22 cellular contexts compared by ENCODE assay signal in the genomic region with DNA sequence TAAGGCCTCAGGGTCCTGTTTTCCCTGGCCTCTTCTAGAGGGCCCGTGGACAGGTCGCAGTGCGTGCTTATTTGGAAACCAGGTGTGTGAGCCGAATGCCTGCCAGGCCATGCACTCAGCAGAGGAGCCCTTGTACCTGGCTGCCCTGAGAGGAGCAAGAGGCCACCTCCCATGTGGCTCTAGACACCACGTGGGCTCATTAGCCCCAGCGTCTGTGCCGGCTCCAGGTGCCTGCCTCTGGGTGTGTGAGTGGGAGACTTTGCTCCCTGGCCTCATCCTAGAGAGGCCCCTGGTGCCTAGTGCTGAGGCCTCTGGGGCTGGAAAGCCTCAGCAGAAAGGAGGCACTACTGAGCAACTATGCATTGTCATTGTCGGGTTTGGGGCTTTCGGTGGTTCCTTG. TPM values are rescaled to one million over a fixed set of nuclear protein-coding genes. Genes with fewer than 3 reads are reported as not detected.
DNase-seq lines count a peak whose midpoint lies in the region; ATAC-seq, FAIRE-seq and TF ChIP-seq lines count a peak whose summit lies in the region.
"Had no signal": no experiment of that assay in that cellular context is flagged by ENCODE, and none has a peak within 500 bp of the region (broad histone marks: within the 10 kb centered on the region; RNA-seq: fewer than 3 reads in every experiment).

No MANE protein-coding gene starts in this region.

- no peak overlapping the region for H3K4me3 Mint-ChIP-seq in activated CD8-positive, alpha-beta T cell treated with anti-CD3 and anti-CD28 coated beads for 36 hours

- peak; percentile 7 for ATAC-seq in activated CD8-positive, alpha-beta T cell treated with anti-CD3 and anti-CD28 coated beads for 36 hours
- no peak for ATAC-seq in HG02938 (IDR thresholded peaks at IDR 0.05; ENCODE audit: unreplicated experiment)
- ATAC-seq: HCT116 had no signal

- no peak overlapping the region for H3K27ac ChIP-seq in kidney (ENCODE audit: low read depth in 2 of 2, low read length in 2 of 2)
- H3K27ac ChIP-seq: thoracic aorta, VCaP had no signal

- no peak for DNase-seq in activated CD8-positive, alpha-beta T cell treated with anti-CD3 and anti-CD28 coated beads for 36 hours
- peak; percentile 73 for DNase-seq in kidney
- peak; percentile 72 for DNase-seq in posterior vena cava (ENCODE audit: low spot score)
- DNase-seq in SIG-M5 treated with dmso at 0.1 percent for 504 hours (lab: John Stamatoyannopoulos, UW; ENCODE audit: unreplicated experiment): no peak
- DNase-seq in occipital lobe (lab: John Stamatoyannopoulos, UW): no peak
- no peak for DNase-seq in NCI-H774 (lab: John Stamatoyannopoulos, UW)
- DNase-seq: AML-193; foreskin fibroblast; NCI-H2081; nucleus accumbens; RPMI8226; stimulated activated CD4-positive, alpha-beta T cell treated with anti-CD3 and anti-CD28 coated beads, Interleukin-2, amount 100 ng/mL, for 48 hours; stimulated activated CD8-positive, alpha-beta memory T cell treated with anti-CD3 and anti-CD28 coated beads, Interleukin-4, amount 100 ng/mL, for 48 hours; SW 1271 had no signal

- FAIRE-seq in kidney (lab: Jason Lieb, UNC): no peak
- FAIRE-seq: endothelial cell of umbilical vein had no signal

- H3K9me3 Mint-ChIP-seq in activated CD8-positive, alpha-beta T cell treated with anti-CD3 and anti-CD28 coated beads for 36 hours: no peaks in the 10 kb centered on the region
- H3K9me3 Mint-ChIP-seq: activated T-helper 2 cell treated with anti-CD3 and anti-CD28 coated beads, Interferon-gamma antibody, Interleukin-2, Interleukin-4, amounts not matched to agents 10 μg/mL and 5 μg/mL and 100 μg/mL, durations not matched to agents 14 hours and 24 hours and 36 hours; IgD-negative memory B cell had no signal

- peaks cover 64% of the 10 kb centered on the region for H3K4me1 Mint-ChIP-seq in activated CD8-positive, alpha-beta T cell treated with anti-CD3 and anti-CD28 coated beads for 36 hours (ENCODE audit: low read depth)

- CTCF ChIA-PET in activated CD8-positive, alpha-beta T cell treated with anti-CD3 and anti-CD28 coated beads for 36 hours (lab: Charles Lee): interaction anchor here (0.8 to 2.5 kb wide), 3 partner anchors 10 to 57 kb away, joined by 3 to 14 read pairs (median 13); no protein-coding TSS in a partner anchor

- TF ChIP-seq POLR2A in GM10847 (IDR thresholded peaks at IDR 0.05; ENCODE audit: extremely low read depth, insufficient read length): peak; percentile 15

- peaks cover 43 to 56% of the 10 kb centered on the region in 2 donors for H3K4me1 ChIP-seq in kidney (ENCODE audit: control insufficient read depth in 1 of 2, insufficient read depth in 1 of 2, low read depth in 1 of 2, low read length in 2 of 2)

- H3K36me3 ChIP-seq in kidney (ENCODE audit: control insufficient read depth in 1 of 2, insufficient read depth in 2 of 2, low read length in 2 of 2): peaks cover 3 to 19% of the 10 kb centered on the region in 2 donors

- no peak overlapping the region for H3K9ac ChIP-seq in kidney (ENCODE audit: low read length in 2 of 2)

- no peak overlapping the region for H3K27ac Mint-ChIP-seq in activated CD8-positive, alpha-beta T cell treated with anti-CD3 and anti-CD28 coated beads for 36 hours

- POLR2A ChIA-PET in activated CD8-positive, alpha-beta T cell treated with anti-CD3 and anti-CD28 coated beads for 36 hours (lab: Charles Lee): interaction anchor here (1.1 to 3.7 kb wide), 3 partner anchors 10 to 58 kb away, joined by 3 to 33 read pairs (median 6); no protein-coding TSS in a partner anchor

- no peaks in the 10 kb centered on the region for H3K27me3 Mint-ChIP-seq in activated CD8-positive, alpha-beta T cell treated with anti-CD3 and anti-CD28 coated beads for 36 hours
- H3K27me3 Mint-ChIP-seq: IgD-negative memory B cell had no signal

- H3K36me3 Mint-ChIP-seq in activated CD8-positive, alpha-beta T cell treated with anti-CD3 and anti-CD28 coated beads for 36 hours (ENCODE audit: low read depth): peaks cover 70% of the 10 kb centered on the region

- no peak overlapping the region for H3K4me3 ChIP-seq in kidney (ENCODE audit: low read length in 2 of 2)
- H3K4me3 ChIP-seq: thoracic aorta had no signal

- intact Hi-C loops in activated CD8-positive, alpha-beta T cell treated with anti-CD3 and anti-CD28 coated beads for 36 hours (cut with micrococcal nuclease): no loop called here
- intact Hi-C loops in kidney (cut with DNase I): no loop called here
- intact Hi-C loops in posterior vena cava (cut with DNase I): no loop called here

- TF ChIP-seq CTCF in activated CD8-positive, alpha-beta T cell treated with anti-CD3 and anti-CD28 coated beads for 36 hours (IDR thresholded peaks at IDR 0.05): no peak
- TF ChIP-seq CTCF in kidney (IDR thresholded peaks at IDR 0.05; ENCODE audit: borderline replicate concordance, extremely low read depth, insufficient read depth): no peak

- no peaks in the 10 kb centered on the region for H3K9me3 ChIP-seq in kidney (ENCODE audit: control insufficient read depth in 1 of 2, low read length in 2 of 2)
- H3K9me3 ChIP-seq: thoracic aorta had no signal

RNA-seq across cellular contexts. Expression of a gene that starts 50.4 kb away (rescaled TPM):
- 100 to 1,000 TPM; 163 to 175 TPM for total RNA-seq in activated CD8-positive, alpha-beta T cell treated with anti-CD3 and anti-CD28 coated beads for 36 hours
- 123 TPM for total RNA-seq in kidney
- polyA plus RNA-seq in kidney (ENCODE audit: insufficient read depth, low read depth, low replicate concordance): 55.5 TPM
- 10 to 100 TPM; 49.6 to 97.8 TPM for total RNA-seq in posterior vena cava
- 47.9 TPM for total RNA-seq in occipital lobe

Comparison
In these comparisons a context has a peak if more than half of its experiments do, and no peak if none do; other contexts are left out.
1. DNase-seq: peak in kidney (single experiment) and posterior vena cava (single experiment); none in activated CD8-positive, alpha-beta T cell treated with anti-CD3 and anti-CD28 coated beads for 36 hours (single experiment), SIG-M5 treated with dmso at 0.1 percent for 504 hours (single experiment), occipital lobe (single experiment) and NCI-H774 (single experiment).